In the genomic region with DNA sequence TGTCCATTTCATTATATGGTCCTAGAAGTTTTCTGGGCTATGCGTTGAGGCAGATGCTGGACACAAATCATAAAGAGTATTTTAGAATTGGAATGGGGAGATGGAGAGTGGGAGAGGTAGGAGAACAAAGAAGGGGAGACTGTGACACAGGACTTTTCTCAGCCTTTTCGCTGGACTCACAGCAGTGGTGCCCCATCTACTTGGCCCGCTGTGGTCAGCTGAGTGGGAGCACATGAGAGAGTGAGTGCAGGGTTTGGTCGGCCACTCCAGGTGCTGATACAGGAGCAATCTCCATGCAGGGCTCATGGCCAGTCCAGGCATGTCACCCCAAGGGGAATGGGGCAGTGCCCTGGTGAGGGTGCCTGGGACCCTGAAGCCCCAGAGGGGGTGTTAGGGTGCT, we compare ENCODE assay signal across 34 cellular contexts.
DNase-seq lines count a peak whose midpoint lies in the region; ATAC-seq and TF ChIP-seq lines count a peak whose summit lies in the region.
"Had no signal": no experiment of that assay in that cellular context is flagged by ENCODE, and none has a peak within 500 bp of the region (broad histone marks: within the 10 kb centered on the region; RNA-seq: fewer than 3 reads in every experiment).

No MANE protein-coding gene starts in this region.

- no peak overlapping the region for H3K4me3 ChIP-seq in GM23338
- no peak overlapping the region for H3K4me3 ChIP-seq in iPS-18a (ENCODE audit: low read length)
- no peak overlapping the region for H3K4me3 ChIP-seq in neuronal stem cell (ENCODE audit: low read length in 2 of 2)
- H3K4me3 ChIP-seq: GM12878, HAP-1, MG63, PC-9, SJCRH30 had no signal

- H3K14ac ChIP-seq in neuronal stem cell (ENCODE audit: low read length): no peak overlapping the region

- H3K4me2 ChIP-seq in GM23338: peak overlapping the region; percentile 10; the same call in 1 of the 2 replicates
- H3K4me2 ChIP-seq in neuronal stem cell (ENCODE audit: insufficient read depth, low read length, poor library complexity, severe bottlenecking): no peak overlapping the region
- H3K4me2 ChIP-seq: PC-9 had no signal

- peaks cover 14% of the 10 kb centered on the region for H3K27me3 Mint-ChIP-seq in GM23338 (ENCODE audit: insufficient read depth, low read depth, poor library complexity)

- H3K9me2 ChIP-seq in GM23338 (ENCODE audit: insufficient read depth): no peaks in the 10 kb centered on the region; the same call in 1 of the 2 replicates

- H2BK12ac ChIP-seq in neuronal stem cell (ENCODE audit: low read length): no peak overlapping the region

- H3K36me3 Mint-ChIP-seq in GM23338 (ENCODE audit: low read depth): peaks cover 34% of the 10 kb centered on the region
- H3K36me3 Mint-ChIP-seq: CD8-positive, alpha-beta T cell had no signal

- H3K4me3 Mint-ChIP-seq in GM23338: no peak overlapping the region
- H3K4me3 Mint-ChIP-seq: CD8-positive, alpha-beta T cell; HFFc6 had no signal

- no peak overlapping the region for H4K91ac ChIP-seq in neuronal stem cell (ENCODE audit: low read depth, low read length, poor library complexity)

- no peak for TF ChIP-seq EP300 in Ishikawa (IDR thresholded peaks at IDR 0.05; ENCODE audit: borderline replicate concordance)

- no peak overlapping the region for H4K8ac ChIP-seq in neuronal stem cell (ENCODE audit: low read depth, low read length)

- WGBS in neuronal stem cell (ENCODE audit: extremely low coverage in 2 of 2, insufficient read length in 2 of 2, insufficient replicate concordance in 1 of 2), 2 donors: no CpG with 5 or more reads among the region's 4 CpGs

- no peaks in the 10 kb centered on the region for H3K79me1 ChIP-seq in neuronal stem cell (ENCODE audit: low read depth, low read length)

- H3F3A ChIP-seq in GM23338 (replicated peaks; ENCODE audit: low read depth): no peaks in the 10 kb centered on the region

- H2AK5ac ChIP-seq in neuronal stem cell (ENCODE audit: low read depth, low read length): peak overlapping the region; percentile 68

- H3K27ac ChIP-seq in GM23338 (ENCODE audit: low read depth): peak overlapping the region; percentile 97
- H3K27ac ChIP-seq in iPS-18a (ENCODE audit: low read length): peak overlapping the region; percentile 39
- H3K27ac ChIP-seq in neuronal stem cell (replicated peaks; ENCODE audit: low read length): no peak overlapping the region
- H3K27ac ChIP-seq: C4-2B, HL-60, PC-9, SJCRH30 had no signal

- TF ChIP-seq RAD21 in Ishikawa (IDR thresholded peaks at IDR 0.05; ENCODE audit: low read depth): no peak

- H3K4me1 ChIP-seq in GM23338 (ENCODE audit: insufficient read depth) (peaks cover 42% of the 10 kb centered on the region), iPS-18a (ENCODE audit: control insufficient read depth, low read depth, low read length) (peaks cover 60% of the 10 kb centered on the region), neuronal stem cell (ENCODE audit: control insufficient read depth in 2 of 2, insufficient read depth in 1 of 2, low read depth in 1 of 2, low read length in 2 of 2) (peaks cover 21 to 45% of the 10 kb centered on the region in 2 donors)
- H3K4me1 ChIP-seq: SJCRH30 had no signal

- no peak for TF ChIP-seq CTCF in GM23338 (conservative IDR thresholded peaks at IDR 0.05; ENCODE audit: low read depth in 2 of 2)

- no peak overlapping the region for H2AFZ ChIP-seq in GM23338
- H2AFZ ChIP-seq in neuronal stem cell (ENCODE audit: low read length): no peak overlapping the region
- H2AFZ ChIP-seq: PC-9 had no signal

- H3K4ac ChIP-seq in neuronal stem cell (ENCODE audit: low read length): no peak overlapping the region

- H2BK120ac ChIP-seq in neuronal stem cell (ENCODE audit: low read depth, low read length): peak overlapping the region; percentile 33

- H3K27ac Mint-ChIP-seq in GM23338: peak overlapping the region; percentile 97
- H3K27ac Mint-ChIP-seq: CD8-positive, alpha-beta T cell; HFFc6 had no signal

- H3K9me3 Mint-ChIP-seq in GM23338: peaks cover 26% of the 10 kb centered on the region
- H3K9me3 Mint-ChIP-seq: CD8-positive, alpha-beta T cell; HFFc6 had no signal

- H3K9ac ChIP-seq in iPS-18a (ENCODE audit: low read length) (no peak overlapping the region), neuronal stem cell (ENCODE audit: low read depth, low read length, poor library complexity) (no peak overlapping the region)

- no peaks in the 10 kb centered on the region for H3K79me2 ChIP-seq in GM23338 (replicated peaks; ENCODE audit: insufficient read depth)

- no peak for DNase-seq in GM23338 (ENCODE audit: low spot score)
- DNase-seq in neuronal stem cell (ENCODE audit: low spot score): no peak
- no peak for DNase-seq in DMS 273 (lab: John Stamatoyannopoulos, UW; ENCODE audit: unreplicated experiment)
- no peak for DNase-seq in activated CD8-positive, alpha-beta memory T cell treated with anti-CD3 and anti-CD28 coated beads for 24 hours
- DNase-seq: AML-193; Caco-2; CD8-positive, alpha-beta T cell; DMS 273 treated with DMSO at 0.1 percent for 48 hours; DMS79; EL; GDM1; HFFc6; KBM-7; MG63; NCI-H1105 treated with DMSO at 0.1 percent for 48 hours; NCI-H146; NCI-H1930; NCI-H2107; NCI-H446 treated with DMSO at 0.1 percent for 48 hours; NCI-H526; NCI-H82; NK-92 treated with Interleukin-12 subunit alpha and Interleukin-12 subunit beta, amount 100 ng/mL, for 24 hours; PC-9; SJCRH30 had no signal

- no peaks in the 10 kb centered on the region for H4K20me1 ChIP-seq in GM23338 (replicated peaks; ENCODE audit: insufficient read depth)

- ATAC-seq in GM23338: no peak
- no peak for ATAC-seq in GM18517 (IDR thresholded peaks at IDR 0.05; ENCODE audit: unreplicated experiment)
- no peak for ATAC-seq in GM19328 (IDR thresholded peaks at IDR 0.05; ENCODE audit: unreplicated experiment)
- ATAC-seq: CD8-positive, alpha-beta T cell; Right ventricle myocardium inferior; SK-N-SH treated with all-trans-retinoic acid at 6 μM for 48 hours had no signal

- H3K18ac ChIP-seq in neuronal stem cell (ENCODE audit: low read length): peak overlapping the region; percentile 66

- no peak overlapping the region for H2BK15ac ChIP-seq in neuronal stem cell (ENCODE audit: low read length)

- H3K27me3 ChIP-seq in GM23338 (ENCODE audit: insufficient read depth): no peaks in the 10 kb centered on the region
- H3K27me3 ChIP-seq in iPS-18a (ENCODE audit: control insufficient read depth, insufficient read depth, low read length): no peaks in the 10 kb centered on the region
- H3K27me3 ChIP-seq in neuronal stem cell (ENCODE audit: control insufficient read depth in 3 of 3, insufficient read depth in 3 of 3, low read depth in 1 of 3, low read length in 3 of 3): no peaks in the 10 kb centered on the region
- H3K27me3 ChIP-seq: MG63, SJCRH30 had no signal

- H3K9me3 ChIP-seq in iPS-18a (ENCODE audit: control insufficient read depth, low read depth, low read length) (peaks cover 5% of the 10 kb centered on the region), neuronal stem cell (replicated peaks in 1 of 2; ENCODE audit: control insufficient read depth in 2 of 2, insufficient read depth in 1 of 2, low read depth in 1 of 2, low read length in 2 of 2) (peaks cover 0 to 12% of the 10 kb centered on the region in 2 donors)
- H3K9me3 ChIP-seq: HAP-1, MG63, SJCRH30 had no signal

- no peak overlapping the region for H3K23ac ChIP-seq in neuronal stem cell (ENCODE audit: low read depth, low read length, poor library complexity)

- H3K4me1 Mint-ChIP-seq in GM23338: peaks cover 66% of the 10 kb centered on the region

- H3K36me3 ChIP-seq in GM23338 (ENCODE audit: insufficient read depth): peaks cover 8% of the 10 kb centered on the region; the same call in 1 of the 2 replicates
- H3K36me3 ChIP-seq in iPS-18a (ENCODE audit: control insufficient read depth, low read depth, low read length): no peaks in the 10 kb centered on the region
- H3K36me3 ChIP-seq in neuronal stem cell (replicated peaks in 1 of 2; ENCODE audit: control insufficient read depth in 2 of 2, insufficient read depth in 2 of 2, low read length in 2 of 2): no peaks in the 10 kb centered on the region
- H3K36me3 ChIP-seq: HAP-1, MG63, SJCRH30 had no signal

- no peak overlapping the region for H2BK5ac ChIP-seq in neuronal stem cell (ENCODE audit: low read length)

TF ChIP-seq in GM23338, 12 proteins besides CTCF, POLR2A, EP300 and RAD21:
- TF ChIP-seq CREB1 (CRISPR knock-in tag; IDR thresholded peaks at IDR 0.05; ENCODE audit: low read depth) (no peak), EZH2 (IDR thresholded peaks at IDR 0.05; ENCODE audit: low read depth, unreplicated experiment) (no peak), ZNF114 (CRISPR knock-in tag; IDR thresholded peaks at IDR 0.05) (no peak)

TF ChIP-seq in Ishikawa, 13 proteins besides CTCF, POLR2A, EP300 and RAD21:
- TF ChIP-seq EGR1 (IDR thresholded peaks at IDR 0.05) (0 out of 2 replicates have a peak, but pooled peaks have one; percentile 15), CREB1 (IDR thresholded peaks at IDR 0.05; ENCODE audit: low read depth) (no peak)
